Comparison of ENCODE assay signal across 31 cellular contexts in genomic region chr2:39136799-39137198, GRCh38. TPM values are rescaled to one million over a fixed set of nuclear protein-coding genes. Genes with fewer than 3 reads are reported as not detected.
DNase-seq lines count a peak whose midpoint lies in the region; ATAC-seq and TF ChIP-seq lines count a peak whose summit lies in the region.
"Had no signal": no experiment of that assay in that cellular context is flagged by ENCODE, and none has a peak within 500 bp of the region (broad histone marks: within the 10 kb centered on the region; RNA-seq: fewer than 3 reads in every experiment).

No MANE protein-coding gene starts in this region.

- peaks cover 66% of the 10 kb centered on the region for H3K4me1 Mint-ChIP-seq in activated T-cell treated with anti-CD3 and anti-CD28 coated beads, Interleukin-2, amount 50 U/mL, for 72 hours (ENCODE audit: low read depth)
- peaks cover 42% of the 10 kb centered on the region for H3K4me1 Mint-ChIP-seq in activated naive CD8-positive, alpha-beta T cell (ENCODE audit: low read depth)
- H3K4me1 Mint-ChIP-seq in stimulated activated naive CD8-positive, alpha-beta T cell treated with anti-CD3 and anti-CD28 coated beads, Interleukin-15, Interleukin-2, amounts not matched to agents 100 ng/mL and 50 ng/mL, for 24 hours (ENCODE audit: low read depth), result peaks cover 48% of the 10 kb centered on the region

- H3K27ac Mint-ChIP-seq in activated T-cell treated with anti-CD3 and anti-CD28 coated beads, Interleukin-2, amount 50 U/mL, for 72 hours, result peak overlapping the region; percentile 14
- H3K27ac Mint-ChIP-seq in activated naive CD8-positive, alpha-beta T cell, result peak overlapping the region; percentile 80
- peak overlapping the region; percentile 19 for H3K27ac Mint-ChIP-seq in stimulated activated naive CD8-positive, alpha-beta T cell treated with anti-CD3 and anti-CD28 coated beads, Interleukin-15, Interleukin-2, amounts not matched to agents 100 ng/mL and 50 ng/mL, for 24 hours
- H3K27ac Mint-ChIP-seq: activated naive CD4-positive, alpha-beta T cell treated with anti-CD3 and anti-CD28 coated beads for 36 hours had no signal

- H3K36me3 Mint-ChIP-seq in activated T-cell treated with anti-CD3 and anti-CD28 coated beads, Interleukin-2, amount 50 U/mL, for 72 hours (ENCODE audit: insufficient read depth in 2 of 2), result no peaks in the 10 kb centered on the region
- H3K36me3 Mint-ChIP-seq in activated naive CD8-positive, alpha-beta T cell, result no peaks in the 10 kb centered on the region
- H3K36me3 Mint-ChIP-seq in stimulated activated naive CD8-positive, alpha-beta T cell treated with anti-CD3 and anti-CD28 coated beads, Interleukin-15, Interleukin-2, amounts not matched to agents 100 ng/mL and 50 ng/mL, for 24 hours (ENCODE audit: low read depth), result no peaks in the 10 kb centered on the region
- H3K36me3 Mint-ChIP-seq: stimulated activated naive B cell treated with anti-CD40 and anti-IgM and Interleukin-4, amounts not matched to agents 10 μg/mL and 1 μg/mL and 100 μg/mL, for 72 hours had no signal

- POLR2A ChIA-PET in OCI-LY7 (lab: Charles Lee), result interaction anchor here (0.6 to 1.3 kb wide), 5 partner anchors 10 to 556 kb away, joined by 3 to 9 read pairs (median 3); no protein-coding TSS in a partner anchor

- no peak for TF ChIP-seq CTCF in OCI-LY7 (conservative IDR thresholded peaks at IDR 0.05; ENCODE audit: low read length)

- CTCF ChIA-PET in OCI-LY7 (lab: Charles Lee; ENCODE audit: unreplicated experiment), result no interaction called here

- intact Hi-C loops in OCI-LY7 (cut with micrococcal nuclease; ENCODE audit: unreplicated experiment), result no loop called here

- peaks cover 39% of the 10 kb centered on the region for H3K4me1 ChIP-seq in OCI-LY7 (ENCODE audit: insufficient read depth, low read length, poor library complexity, severe bottlenecking)
- H3K4me1 ChIP-seq: vagina had no signal

- H4K20me1 ChIP-seq in OCI-LY7 (ENCODE audit: insufficient read depth, low read length), result no peaks in the 10 kb centered on the region
- H4K20me1 ChIP-seq: BLaER1 treated with 17β-estradiol and CSF1 and Interleukin-3, amounts not matched to agents 10 nM and 100 nM had no signal

- no peaks in the 10 kb centered on the region for H3K36me3 ChIP-seq in OCI-LY7 (ENCODE audit: insufficient read depth, low read length)
- H3K36me3 ChIP-seq: BLaER1 treated with 17β-estradiol and CSF1 and Interleukin-3, amounts not matched to agents 10 nM and 100 nM; spleen; thoracic aorta; vagina had no signal

- H3K27ac ChIP-seq in OCI-LY7 (ENCODE audit: low read depth, low read length, poor library complexity, severe bottlenecking), result no peak overlapping the region
- H3K27ac ChIP-seq: BLaER1 treated with 17β-estradiol and CSF1 and Interleukin-3, amounts not matched to agents 10 nM and 100 nM; parathyroid adenoma; thoracic aorta; vagina had no signal

- no peaks in the 10 kb centered on the region for H3K27me3 Mint-ChIP-seq in activated T-cell treated with anti-CD3 and anti-CD28 coated beads, Interleukin-2, amount 50 U/mL, for 72 hours (ENCODE audit: low read depth)
- H3K27me3 Mint-ChIP-seq in activated naive CD8-positive, alpha-beta T cell, result no peaks in the 10 kb centered on the region
- H3K27me3 Mint-ChIP-seq in stimulated activated naive CD8-positive, alpha-beta T cell treated with anti-CD3 and anti-CD28 coated beads, Interleukin-15, Interleukin-2, amounts not matched to agents 100 ng/mL and 50 ng/mL, for 24 hours, result no peaks in the 10 kb centered on the region
- H3K27me3 Mint-ChIP-seq: stimulated activated naive B cell treated with anti-CD40 and anti-IgM and Interleukin-4, amounts not matched to agents 10 μg/mL and 1 μg/mL and 100 μg/mL, for 72 hours had no signal

- H3K79me2 ChIP-seq in OCI-LY7 (ENCODE audit: insufficient read depth, low read depth, low read length), result no peaks in the 10 kb centered on the region
- H3K79me2 ChIP-seq: parathyroid adenoma had no signal

- no peaks in the 10 kb centered on the region for H3K9me2 ChIP-seq in OCI-LY7 (ENCODE audit: insufficient read depth, low read length)

- H3K4me3 ChIP-seq in OCI-LY7 (ENCODE audit: low read depth, low read length, poor library complexity, severe bottlenecking), result no peak overlapping the region
- H3K4me3 ChIP-seq: BLaER1 treated with 17β-estradiol and CSF1 and Interleukin-3, amounts not matched to agents 10 nM and 100 nM; spleen; thoracic aorta; vagina had no signal

- no peaks in the 10 kb centered on the region for H3K9me3 Mint-ChIP-seq in activated T-cell treated with anti-CD3 and anti-CD28 coated beads, Interleukin-2, amount 50 U/mL, for 72 hours
- H3K9me3 Mint-ChIP-seq in activated naive CD8-positive, alpha-beta T cell (ENCODE audit: low read depth), result no peaks in the 10 kb centered on the region
- no peaks in the 10 kb centered on the region for H3K9me3 Mint-ChIP-seq in stimulated activated naive CD8-positive, alpha-beta T cell treated with anti-CD3 and anti-CD28 coated beads, Interleukin-15, Interleukin-2, amounts not matched to agents 100 ng/mL and 50 ng/mL, for 24 hours
- H3K9me3 Mint-ChIP-seq: activated naive CD4-positive, alpha-beta T cell treated with anti-CD3 and anti-CD28 coated beads for 36 hours; stimulated activated naive B cell treated with anti-CD40 and anti-IgM and Interleukin-4, amounts not matched to agents 10 μg/mL and 1 μg/mL and 100 μg/mL, for 72 hours had no signal

- H2AFZ ChIP-seq in OCI-LY7 (ENCODE audit: low read length), result peak overlapping the region; percentile 40; the same call in 1 of the 2 replicates
- H2AFZ ChIP-seq: parathyroid adenoma had no signal

- ATAC-seq in activated T-cell treated with anti-CD3 and anti-CD28 coated beads, Interleukin-2, amount 50 U/mL, for 72 hours (replicated peaks in 1 of 2), result peak; percentile 46 to 51
- ATAC-seq: HCT116; HepG2; right cardiac atrium; stimulated activated naive B cell treated with anti-CD40 and anti-IgM and Interleukin-4, amounts not matched to agents 10 μg/mL and 1 μg/mL and 100 μg/mL, for 72 hours had no signal

- BruUV-seq in OCI-LY7 (replicated peaks; lab: Mats Ljungman, UMichigan), result no TSS peak

- no peak overlapping the region for H3K4me2 ChIP-seq in OCI-LY7 (ENCODE audit: low read length)
- H3K4me2 ChIP-seq: BLaER1 treated with 17β-estradiol and CSF1 and Interleukin-3, amounts not matched to agents 10 nM and 100 nM had no signal

- DNase-seq in activated T-cell treated with anti-CD3 and anti-CD28 coated beads, Interleukin-2, amount 50 U/mL, for 72 hours, result no peak
- DNase-seq in activated T-cell treated with anti-CD3 and anti-CD28 coated beads for 4 hours (no peak), OCI-LY7 (ENCODE audit: low spot score) (no peak), NCI-H748 treated with DMSO at 0.1 percent for 48 hours (lab: John Stamatoyannopoulos, UW) (no peak), SK-N-DZ (ENCODE audit: low spot score) (no peak), C1 segment of cervical spinal cord (lab: John Stamatoyannopoulos, UW) (no peak)
- DNase-seq: activated CD8-positive, alpha-beta memory T cell treated with anti-CD3 and anti-CD28 coated beads, Interleukin-2, amount 50 U/mL, for 48 hours; activated naive CD4-positive, alpha-beta T cell treated with anti-CD3 and anti-CD28 coated beads for 36 hours; central memory CD4-positive, alpha-beta T cell; dermis blood vessel endothelial cell; DMS 273 treated with DMSO at 0.1 percent for 48 hours; islet precursor cell; midbrain; NCI-H1105 treated with DMSO at 0.1 percent for 48 hours; NCI-H2081 treated with DMSO at 0.1 percent for 48 hours; NCI-H345; NCI-H82; right cardiac atrium; Right ventricle myocardium superior; spleen; stimulated activated CD4-positive, alpha-beta T cell treated with anti-CD3 and anti-CD28 coated beads, Interleukin-2, amount 100 ng/mL, for 48 hours; stimulated activated naive B cell treated with anti-CD40 and anti-IgM and Interleukin-4, amounts not matched to agents 10 μg/mL and 1 μg/mL and 100 μg/mL, for 72 hours; SW 1271 had no signal

- H3K4me3 Mint-ChIP-seq in activated T-cell treated with anti-CD3 and anti-CD28 coated beads, Interleukin-2, amount 50 U/mL, for 72 hours, result peak overlapping the region; percentile 33 to 46
- H3K4me3 Mint-ChIP-seq in activated naive CD8-positive, alpha-beta T cell, result peak overlapping the region; percentile 71
- H3K4me3 Mint-ChIP-seq in stimulated activated naive CD8-positive, alpha-beta T cell treated with anti-CD3 and anti-CD28 coated beads, Interleukin-15, Interleukin-2, amounts not matched to agents 100 ng/mL and 50 ng/mL, for 24 hours, result no peak overlapping the region
- H3K4me3 Mint-ChIP-seq: activated naive CD4-positive, alpha-beta T cell treated with anti-CD3 and anti-CD28 coated beads for 36 hours; stimulated activated naive B cell treated with anti-CD40 and anti-IgM and Interleukin-4, amounts not matched to agents 10 μg/mL and 1 μg/mL and 100 μg/mL, for 72 hours had no signal

- H3K9me3 ChIP-seq in OCI-LY7 (ENCODE audit: low read length), result no peaks in the 10 kb centered on the region
- H3K9me3 ChIP-seq: BLaER1 treated with 17β-estradiol and CSF1 and Interleukin-3, amounts not matched to agents 10 nM and 100 nM; spleen; thoracic aorta; vagina had no signal

RNA-seq across cellular contexts. Expression of gene SOS1, which starts 15.9 kb away (rescaled TPM):
- total RNA-seq in activated T-cell treated with anti-CD3 and anti-CD28 coated beads, Interleukin-2, amount 50 U/mL, for 72 hours, result 100 to 1,000 TPM in 1 of 2 donors, 10 to 100 TPM in 1; 94.6 to 110 TPM
- total RNA-seq in OCI-LY7 (2014; rRNA removed; shearing (Covaris generic)), result 15.2 and 21.3 TPM in 2 replicates
- 40.0 and 47.9 TPM in 2 replicates for total RNA-seq in OCI-LY7 (2022)
- polyA plus RNA-seq in SK-N-DZ (2014; cell fraction: cytosol; rRNA removed), result 8.6 and 9.0 TPM in 2 replicates
- 11.2 and 23.7 TPM in 2 replicates for polyA plus RNA-seq in SK-N-DZ (2014; cell fraction: nucleus; rRNA removed)

Comparison
In these comparisons a context has a peak if more than half of its experiments do, and no peak if none do; other contexts are left out.
1. H3K27ac Mint-ChIP-seq: peak in every context shown above with its lines; median percentile 80 in activated naive CD8-positive, alpha-beta T cell; 19 in stimulated activated naive CD8-positive, alpha-beta T cell treated with anti-CD3 and anti-CD28 coated beads, Interleukin-15, Interleukin-2, amounts not matched to agents 100 ng/mL and 50 ng/mL, for 24 hours; 14 in activated T-cell treated with anti-CD3 and anti-CD28 coated beads, Interleukin-2, amount 50 U/mL, for 72 hours.